34 cellular contexts compared by ENCODE assay signal in the genomic region with DNA sequence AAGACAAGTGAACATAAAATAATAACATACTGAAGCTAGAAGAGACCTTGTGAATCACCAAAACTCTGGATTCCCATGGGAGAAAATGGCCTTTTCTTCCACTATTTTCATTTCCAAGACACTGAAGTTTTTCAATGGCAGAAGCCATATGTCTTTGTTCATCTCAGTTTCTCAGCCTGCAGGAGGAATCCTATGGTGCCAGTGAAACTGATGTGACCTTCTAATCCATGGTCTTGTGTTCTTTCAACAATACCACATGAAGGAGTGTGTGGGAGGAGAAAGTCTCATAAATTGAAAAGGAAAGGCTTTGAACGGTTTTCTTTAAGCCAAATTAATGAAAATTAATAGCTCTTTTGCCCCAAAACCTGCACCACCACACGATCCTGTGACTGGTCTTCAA.
"Had no signal": no experiment of that assay in that cellular context is flagged by ENCODE, and none has a peak within 500 bp of the region (broad histone marks: within the 10 kb centered on the region; RNA-seq: fewer than 3 reads in every experiment).

No MANE protein-coding gene starts in this region.

- DNase-seq: Karpas-422, Kasumi-1, MG63, MM.1S, MV-4-11, NCI-H1048, NCI-H1092, NCI-H1092 treated with DMSO at 0.1 percent for 48 hours, NCI-H1105, NCI-H1105 treated with DMSO at 0.1 percent for 48 hours, NCI-H1417, NCI-H1417 treated with DMSO at 0.1 percent for 48 hours, NCI-H1436, NCI-H1436 treated with DMSO at 0.1 percent for 48 hours, NCI-H146, NCI-H1694, NCI-H1694 treated with DMSO at 0.1 percent for 48 hours, NCI-H187, NCI-H187 treated with DMSO at 0.1 percent for 48 hours, NCI-H1930, NCI-H2029, NCI-H2029 treated with DMSO at 0.1 percent for 48 hours, NCI-H2081, NCI-H2081 treated with DMSO at 0.1 percent for 48 hours, NCI-H2107, NCI-H2171, NCI-H2171 treated with DMSO at 0.1 percent for 48 hours, NCI-H2227 treated with DMSO at 0.1 percent for 48 hours, NCI-H226, NCI-H345, NCI-H446, NCI-H446 treated with DMSO at 0.1 percent for 48 hours, NCI-H510A, NCI-H510A treated with DMSO at 0.1 percent for 48 hours had no signal
